Comparison of ENCODE assay signal across 14 cellular contexts in the genomic region with DNA sequence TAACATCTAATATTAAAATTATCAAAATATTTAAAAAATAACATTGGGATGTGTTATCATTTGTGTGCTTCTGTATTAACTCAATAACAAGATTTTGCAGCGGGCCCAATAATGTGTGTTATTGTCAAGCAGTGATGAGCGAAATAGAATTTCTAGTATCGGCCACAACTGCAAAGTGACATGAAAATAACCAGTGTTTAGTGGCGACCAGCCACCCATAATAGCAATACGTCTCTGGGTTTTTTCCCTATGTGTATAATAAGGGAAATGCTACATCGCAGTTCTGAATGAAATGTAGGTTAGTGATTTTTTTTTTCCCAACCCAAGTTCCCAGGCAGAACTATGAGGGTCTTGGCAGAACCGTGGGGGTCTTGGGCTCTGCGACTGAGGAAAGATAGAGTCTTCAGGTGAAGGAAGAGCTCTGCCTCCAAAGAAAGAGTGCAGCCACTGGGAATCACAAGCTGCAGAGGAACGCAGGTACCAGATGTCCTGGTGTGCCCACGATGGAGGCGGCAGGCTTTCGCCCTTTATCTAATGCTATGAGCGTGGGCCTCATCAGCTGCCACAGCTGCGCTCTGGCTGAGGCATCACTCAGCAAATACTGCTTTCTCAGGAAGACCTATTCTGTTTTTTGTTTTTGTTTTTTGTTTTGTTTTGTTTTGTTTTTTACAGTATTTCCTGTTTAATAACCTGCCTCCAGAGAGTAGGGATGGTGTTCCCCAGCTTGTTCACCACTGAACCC.
A peak's percentile ranks its signal among the peaks of the same experiment; 100 is the strongest.
DNase-seq lines count a peak whose midpoint lies in the region; ATAC-seq, FAIRE-seq and TF ChIP-seq lines count a peak whose summit lies in the region.
"Had no signal": no experiment of that assay in that cellular context is flagged by ENCODE, and none has a peak within 500 bp of the region (broad histone marks: within the 10 kb centered on the region; RNA-seq: fewer than 3 reads in every experiment).

No MANE protein-coding gene starts in this region.

- H3K36me3 Mint-ChIP-seq in activated CD8-positive, alpha-beta T cell treated with anti-CD3 and anti-CD28 coated beads for 36 hours (ENCODE audit: low read depth), result no peaks in the 10 kb centered on the region

- no peak for TF ChIP-seq POLR2A in A549 (IDR thresholded peaks at IDR 0.05; ENCODE audit: low read length)
- no peak for TF ChIP-seq POLR2A in HCT116 (IDR thresholded peaks at IDR 0.05; ENCODE audit: borderline replicate concordance, extremely low read depth, insufficient read depth, insufficient read length)

- no peak for FAIRE-seq in A549 (lab: Jason Lieb, UNC)
- no peak for FAIRE-seq in D721Med (lab: Jason Lieb, UNC)
- FAIRE-seq: H54 had no signal

- H3K27me3 ChIP-seq in HCT116 (ENCODE audit: insufficient read depth, low read length), result no peaks in the 10 kb centered on the region
- H3K27me3 ChIP-seq in parathyroid adenoma (ENCODE audit: control insufficient read depth, insufficient read depth, low read length), result no peaks in the 10 kb centered on the region

- H3K9ac ChIP-seq in HCT116 (ENCODE audit: low read length) (no peak overlapping the region), parathyroid adenoma (no peak overlapping the region)

- TF ChIP-seq CTCF in A549 (IDR thresholded peaks at IDR 0.05) (no peak), HCT116 (IDR thresholded peaks at IDR 0.05 in 2 of 3, conservative IDR thresholded peaks at IDR 0.05 in 1 of 3; ENCODE audit: borderline replicate concordance in 1 of 3, insufficient read depth in 1 of 3, low read depth in 2 of 3, low read length in 2 of 3) (no peak), epithelial cell of esophagus (IDR thresholded peaks at IDR 0.05; ENCODE audit: insufficient read depth, low read depth, low read length, missing control alignments) (no peak), parathyroid adenoma (IDR thresholded peaks at IDR 0.05) (no peak), D721Med (IDR thresholded peaks at IDR 0.05; ENCODE audit: insufficient read depth, missing control alignments) (no peak)
- no peak for TF ChIP-seq CTCF in activated CD8-positive, alpha-beta T cell treated with anti-CD3 and anti-CD28 coated beads for 36 hours (IDR thresholded peaks at IDR 0.05)

- peaks cover 5% of the 10 kb centered on the region for H3K9me3 Mint-ChIP-seq in activated CD8-positive, alpha-beta T cell treated with anti-CD3 and anti-CD28 coated beads for 36 hours

- no peak overlapping the region for H3K27ac Mint-ChIP-seq in activated CD8-positive, alpha-beta T cell treated with anti-CD3 and anti-CD28 coated beads for 36 hours

- TF ChIP-seq RAD21 in A549 (conservative IDR thresholded peaks at IDR 0.05 in 1 of 2, IDR thresholded peaks at IDR 0.05 in 1 of 2) (no peak), HCT116 (IDR thresholded peaks at IDR 0.05; ENCODE audit: low read depth) (no peak)

- H3K79me2 ChIP-seq in HCT116 (ENCODE audit: insufficient read depth, low read length) (no peaks in the 10 kb centered on the region), parathyroid adenoma (no peaks in the 10 kb centered on the region)

- no peak overlapping the region for H2AFZ ChIP-seq in HCT116 (ENCODE audit: low read depth, low read length, poor library complexity, severe bottlenecking)
- H2AFZ ChIP-seq in parathyroid adenoma, result no peak overlapping the region

- POLR2A ChIA-PET in A549 (lab: Yijun Ruan, JAX), result no interaction called here
- POLR2A ChIA-PET in HCT116 (lab: Charles Lee), result no interaction called here
- POLR2A ChIA-PET in activated CD8-positive, alpha-beta T cell treated with anti-CD3 and anti-CD28 coated beads for 36 hours (lab: Charles Lee), result no interaction called here

- intact Hi-C loops in HCT116 (cut with micrococcal nuclease), result no loop called here
- intact Hi-C loops in activated CD8-positive, alpha-beta T cell treated with anti-CD3 and anti-CD28 coated beads for 36 hours (cut with micrococcal nuclease), result no loop called here

- RAD21 ChIA-PET in HCT116 (lab: Charles Lee; ENCODE audit: low non-redundant PET in 1 of 2, low total read pairs in 2 of 2, uncharacterized antibody in 2 of 2, unreplicated experiment in 2 of 2), result no interaction called here

- H3K36me3 ChIP-seq in HCT116 (ENCODE audit: control insufficient read depth in 1 of 2, insufficient read depth in 2 of 2, low read length in 2 of 2) (no peaks in the 10 kb centered on the region), parathyroid adenoma (ENCODE audit: control insufficient read depth, insufficient read depth, low read length) (no peaks in the 10 kb centered on the region)
- H3K36me3 ChIP-seq: esophagus squamous epithelium had no signal

- DNase-seq in A549 (ENCODE audit: low read depth in 1 of 2, low spot score in 1 of 2) (no peak), HCT116 (ENCODE audit: low read depth, low spot score) (no peak), epithelial cell of esophagus (ENCODE audit: low read depth) (no peak), D721Med (ENCODE audit: insufficient read length, low spot score) (no peak), GF-D8 (lab: John Stamatoyannopoulos, UW) (no peak)
- no peak for DNase-seq in activated naive CD4-positive, alpha-beta T cell treated with Interleukin-2 at 50 U/mL for 16 hours
- no peak for DNase-seq in activated CD8-positive, alpha-beta T cell treated with anti-CD3 and anti-CD28 coated beads for 36 hours
- DNase-seq: activated effector memory CD4-positive, alpha-beta T cell treated with Interleukin-2 at 50 U/mL for 16 hours; esophagus squamous epithelium; Kasumi-1; NCI-H1417 treated with DMSO at 0.1 percent for 48 hours had no signal

- H3K4me1 ChIP-seq in A549, result 0 out of 3 replicates have a peak, but pooled peaks cover 4% of the 10 kb centered on the region
- peaks cover 3 to 5% of the 10 kb centered on the region in 2 experiments; a peak in 1 of 4 replicates for H3K4me1 ChIP-seq in HCT116 (ENCODE audit: control insufficient read depth in 1 of 2, insufficient read depth in 2 of 2, low read length in 2 of 2)
- H3K4me1 ChIP-seq in parathyroid adenoma, result no peaks in the 10 kb centered on the region

- no TSS peak for BruUV-seq in HCT116 (replicated peaks; lab: Mats Ljungman, UMichigan)

- no peaks in the 10 kb centered on the region for H3K9me3 ChIP-seq in A549
- no peaks in the 10 kb centered on the region for H3K9me3 ChIP-seq in HCT116 (ENCODE audit: control insufficient read depth in 1 of 2, insufficient read depth in 1 of 2, low read depth in 1 of 2, low read length in 2 of 2)
- H3K9me3 ChIP-seq in parathyroid adenoma (ENCODE audit: control insufficient read depth, low read length), result no peaks in the 10 kb centered on the region
- H3K9me3 ChIP-seq: esophagus squamous epithelium had no signal

- H3K27ac ChIP-seq in A549 (no peak overlapping the region; a peak in 1 of 6 replicates), HCT116 (ENCODE audit: low read depth, low read length) (no peak overlapping the region), parathyroid adenoma (no peak overlapping the region)

- peaks cover 7% of the 10 kb centered on the region for H3K4me1 Mint-ChIP-seq in activated CD8-positive, alpha-beta T cell treated with anti-CD3 and anti-CD28 coated beads for 36 hours (ENCODE audit: low read depth)

- CTCF ChIA-PET in A549 (lab: Yijun Ruan, JAX) (interaction anchor here (1.4 to 16.0 kb wide), 2 partner anchors 13 to 800 kb away, joined by 4 to 155 read pairs; no protein-coding TSS in a partner anchor), HCT116 (lab: Charles Lee) (interaction anchor here (1.4 kb wide), 1 partner anchor 800 kb away, joined by 4 read pairs; no protein-coding TSS in a partner anchor)
- CTCF ChIA-PET in activated CD8-positive, alpha-beta T cell treated with anti-CD3 and anti-CD28 coated beads for 36 hours (lab: Charles Lee), result interaction anchor here (1.3 kb wide), 1 partner anchor 20 kb away, joined by 3 read pairs; no protein-coding TSS in a partner anchor

- H3K9me2 ChIP-seq in HCT116 (ENCODE audit: insufficient read depth), result no peaks in the 10 kb centered on the region

- peak overlapping the region; percentile 79 for H3K4me2 ChIP-seq in A549
- H3K4me2 ChIP-seq in HCT116 (ENCODE audit: low read length), result peak overlapping the region; percentile 85
- H3K4me2 ChIP-seq in parathyroid adenoma (ENCODE audit: low read length), result peak overlapping the region; percentile 71

- no peak for TF ChIP-seq EP300 in A549 (IDR thresholded peaks at IDR 0.05)

- ATAC-seq in A549, result peak in 1 of 2 experiments; percentile 16; a peak in 1 of 6 replicates
- no peak for ATAC-seq in HCT116
- ATAC-seq in activated CD8-positive, alpha-beta T cell treated with anti-CD3 and anti-CD28 coated beads for 36 hours, result no peak

- H4K20me1 ChIP-seq in HCT116 (ENCODE audit: insufficient read depth), result no peaks in the 10 kb centered on the region

- WGBS in A549 (ENCODE audit: missing lambda C conversion rate), result 69% methylated on average over 14 of the region's 14 CpGs

- H3K4me3 ChIP-seq in A549 (peak overlapping the region; percentile 52), HCT116 (replicated peaks in 1 of 2; ENCODE audit: low read depth in 1 of 2, low read length in 2 of 2) (no peak overlapping the region; a peak in 2 of 4 replicates), epithelial cell of esophagus (ENCODE audit: low read length) (peak overlapping the region; percentile 41), parathyroid adenoma (ENCODE audit: low read depth, low read length) (no peak overlapping the region)
- H3K4me3 ChIP-seq: mucosa of descending colon had no signal

- H3K27me3 Mint-ChIP-seq in activated CD8-positive, alpha-beta T cell treated with anti-CD3 and anti-CD28 coated beads for 36 hours, result peaks cover 38% of the 10 kb centered on the region

- H3K4me3 Mint-ChIP-seq in activated CD8-positive, alpha-beta T cell treated with anti-CD3 and anti-CD28 coated beads for 36 hours, result no peak overlapping the region

TF ChIP-seq in A549, 52 proteins besides CTCF, POLR2A, EP300 and RAD21 (continues in another document):
- TF ChIP-seq CHD4 (IDR thresholded peaks at IDR 0.05; ENCODE audit: borderline replicate concordance) (no peak), GATA3 (IDR thresholded peaks at IDR 0.05; ENCODE audit: borderline replicate concordance) (no peak)

TF ChIP-seq in HCT116, 20 proteins besides CTCF, POLR2A, EP300 and RAD21:
- TF ChIP-seq YY1 (IDR thresholded peaks at IDR 0.05; ENCODE audit: extremely low read depth, insufficient replicate concordance, low read depth, low read length), result no peak

Comparison
In these comparisons a context has a peak if more than half of its experiments do, and no peak if none do; other contexts are left out.
1. H3K4me3 ChIP-seq: peak in A549 (single experiment) and epithelial cell of esophagus (single experiment); none in HCT116 (0 of 2) and parathyroid adenoma (single experiment).
2. Peak in every context shown above with its lines, with median percentiles within 50 percentile points of each other: H3K4me2 ChIP-seq.